3 cellular contexts compared by ENCODE assay signal in genomic region chr1:146314449-146314848, GRCh38.
DNase-seq lines count a peak whose midpoint lies in the region; ATAC-seq, FAIRE-seq and TF ChIP-seq lines count a peak whose summit lies in the region.
"Not testable (repeated sequence)": the region's sequence is repeated elsewhere in the genome, so short reads cannot be mapped to it uniquely, and the experiment has no call there.

No MANE protein-coding gene starts in this region.

- ATAC-seq in GM12878 (peak; percentile 31; the same call in 1 of the 3 replicates), memory B cell (ENCODE audit: low read depth) (peak; percentile 53)
- peak; percentile 60 to 74 for ATAC-seq in stimulated activated naive B cell treated with anti-CD40 and anti-IgM and Interleukin-4, amounts not matched to agents 10 μg/mL and 1 μg/mL and 100 μg/mL, for 72 hours (replicated peaks)

- CTCF ChIA-PET in GM12878 (lab: Yijun Ruan, JAX), result not testable (repeated sequence)

- not testable (repeated sequence) for H3K9me3 Mint-ChIP-seq in memory B cell; stimulated activated naive B cell treated with anti-CD40 and anti-IgM and Interleukin-4, amounts not matched to agents 10 μg/mL and 1 μg/mL and 100 μg/mL, for 72 hours

- RAD21 ChIA-PET in GM12878 (lab: Charles Lee; ENCODE audit: unreplicated experiment), result not testable (repeated sequence)

- not testable (repeated sequence) for H3K36me3 ChIP-seq in GM12878 (ENCODE audit: control insufficient read depth in 2 of 2, insufficient read depth in 2 of 2, low read length in 1 of 2)

- SMC1A ChIA-PET in GM12878 (lab: Charles Lee; ENCODE audit: uncharacterized antibody, unreplicated experiment), result not testable (repeated sequence)

- intact Hi-C loops in GM12878 (cut with micrococcal nuclease; ENCODE audit: unreplicated experiment), result not testable (repeated sequence)

- not testable (repeated sequence) for TF ChIP-seq CTCF in GM12878 (IDR thresholded peaks at IDR 0.05 in 2 of 3, conservative IDR thresholded peaks at IDR 0.05 in 1 of 3; ENCODE audit: control insufficient read depth in 2 of 3, extremely low read depth in 1 of 3, insufficient read depth in 1 of 3, low read depth in 3 of 3, low read length in 3 of 3)

- not testable (repeated sequence) for H3K9me3 ChIP-seq in GM12878 (replicated peaks; ENCODE audit: control insufficient read depth, insufficient read depth, low read length)

- H3K27me3 Mint-ChIP-seq in memory B cell; stimulated activated naive B cell treated with anti-CD40 and anti-IgM and Interleukin-4, amounts not matched to agents 10 μg/mL and 1 μg/mL and 100 μg/mL, for 72 hours: not testable (repeated sequence)

- H3K4me1 ChIP-seq in GM12878 (ENCODE audit: control insufficient read depth, insufficient read depth, low read length), result not testable (repeated sequence)

- H3K27ac Mint-ChIP-seq in memory B cell; stimulated activated naive B cell treated with anti-CD40 and anti-IgM and Interleukin-4, amounts not matched to agents 10 μg/mL and 1 μg/mL and 100 μg/mL, for 72 hours: not testable (repeated sequence)

- H3K27ac ChIP-seq in GM12878 (ENCODE audit: control insufficient read depth, insufficient read depth), result not testable (repeated sequence)

- H3K27me3 ChIP-seq in GM12878 (replicated peaks in 1 of 2; ENCODE audit: control insufficient read depth in 2 of 2, insufficient read depth in 2 of 2, low read length in 1 of 2), result not testable (repeated sequence)

- POLR2A ChIA-PET in GM12878 (lab: Charles Lee), result not testable (repeated sequence)

- not testable (repeated sequence) for H3K9ac ChIP-seq in GM12878 (ENCODE audit: control insufficient read depth, insufficient read depth, low read length)

- not testable (repeated sequence) for TF ChIP-seq EP300 in GM12878 (IDR thresholded peaks at IDR 0.05; ENCODE audit: borderline replicate concordance in 1 of 2, control insufficient read depth in 1 of 2, low read depth in 2 of 2, low read length in 2 of 2)

- no CpG with 5 or more reads among the region's 1 CpG for WGBS in GM12878 (ENCODE audit: insufficient coverage, insufficient replicate concordance, low lambda C conversion rate, missing lambda C conversion rate)

- H2AFZ ChIP-seq in GM12878 (ENCODE audit: control insufficient read depth, low read depth, low read length), result not testable (repeated sequence)

- not testable (repeated sequence) for H3K4me3 Mint-ChIP-seq in memory B cell; stimulated activated naive B cell treated with anti-CD40 and anti-IgM and Interleukin-4, amounts not matched to agents 10 μg/mL and 1 μg/mL and 100 μg/mL, for 72 hours

- H3K4me1 Mint-ChIP-seq in memory B cell; stimulated activated naive B cell treated with anti-CD40 and anti-IgM and Interleukin-4, amounts not matched to agents 10 μg/mL and 1 μg/mL and 100 μg/mL, for 72 hours: not testable (repeated sequence)

- not testable (repeated sequence) for FAIRE-seq in GM12878 (lab: Jason Lieb, UNC)

- BruUV-seq in GM12878 (replicated peaks; lab: Mats Ljungman, UMichigan), result not testable (repeated sequence)

- in situ Hi-C loops in GM12878 (cut with MboI), result not testable (repeated sequence)

- H3K4me2 ChIP-seq in GM12878 (ENCODE audit: control insufficient read depth, insufficient read depth), result not testable (repeated sequence)

- H3K4me3 ChIP-seq in GM12878, result not testable (repeated sequence)

- not testable (repeated sequence) for TF ChIP-seq RAD21 in GM12878 (IDR thresholded peaks at IDR 0.05; ENCODE audit: insufficient read depth, low read depth, low read length)

- not testable (repeated sequence) for TF ChIP-seq POLR2A in GM12878 (IDR thresholded peaks at IDR 0.05; ENCODE audit: low read depth, low read length)

- H3K79me2 ChIP-seq in GM12878 (ENCODE audit: control insufficient read depth, insufficient read depth, low read length), result not testable (repeated sequence)

- H4K20me1 ChIP-seq in GM12878 (ENCODE audit: control insufficient read depth, insufficient read depth), result not testable (repeated sequence)

- H3K36me3 Mint-ChIP-seq in memory B cell; stimulated activated naive B cell treated with anti-CD40 and anti-IgM and Interleukin-4, amounts not matched to agents 10 μg/mL and 1 μg/mL and 100 μg/mL, for 72 hours: not testable (repeated sequence)

- DNase-seq in GM12878 (ENCODE audit: low read depth, low spot score); memory B cell (ENCODE audit: low spot score in 2 of 2); stimulated activated naive B cell treated with anti-CD40 and anti-IgM and Interleukin-4, amounts not matched to agents 10 μg/mL and 1 μg/mL and 100 μg/mL, for 72 hours: not testable (repeated sequence)
